Comparison of ENCODE assay signal across 7 cellular contexts in the genomic region with DNA sequence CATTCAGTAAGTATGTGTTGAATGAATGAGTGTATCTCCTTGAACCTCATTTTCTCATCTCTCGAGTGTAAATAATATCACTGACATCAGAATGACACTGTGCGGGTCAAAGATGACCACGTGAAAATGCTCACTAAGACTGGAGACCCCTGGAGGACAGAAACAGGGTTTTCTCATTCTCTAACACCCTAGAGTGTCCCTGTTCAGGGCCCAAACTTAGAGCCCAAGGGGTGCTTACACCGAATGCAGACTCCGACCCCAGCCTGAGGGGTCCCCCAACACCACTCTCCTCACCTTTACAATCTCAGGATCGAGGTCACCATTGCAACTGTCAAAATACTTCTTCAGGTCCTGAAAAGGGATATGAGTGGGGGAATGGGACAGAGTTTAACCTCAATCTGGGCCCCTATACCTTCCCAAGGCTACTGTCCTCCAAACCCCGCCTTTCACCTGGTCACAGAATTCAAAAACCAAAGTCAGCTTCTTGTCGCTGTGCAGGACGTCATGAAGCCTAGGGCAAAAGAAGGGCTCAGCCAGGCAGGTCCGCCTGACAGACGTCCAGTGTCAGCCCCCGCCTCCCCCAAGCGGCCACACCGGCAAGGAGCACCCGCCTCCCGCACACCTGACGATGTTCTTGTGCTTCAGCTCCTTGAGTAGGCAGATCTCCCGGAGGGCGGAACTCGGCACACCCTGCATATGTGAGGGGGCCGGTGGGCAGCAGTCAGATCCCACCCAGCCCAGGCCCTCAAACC. TPM values are rescaled to one million over a fixed set of nuclear protein-coding genes. Genes with fewer than 3 reads are reported as not detected.
DNase-seq lines count a peak whose midpoint lies in the region; ATAC-seq, FAIRE-seq and TF ChIP-seq lines count a peak whose summit lies in the region.
"Had no signal": no experiment of that assay in that cellular context is flagged by ENCODE, and none has a peak within 500 bp of the region (broad histone marks: within the 10 kb centered on the region; RNA-seq: fewer than 3 reads in every experiment).

No MANE protein-coding gene starts in this region.

- H3K27ac ChIP-seq in HUES6 (ENCODE audit: low read depth, low read length) = no peak overlapping the region
- peak overlapping the region; percentile 27; the same call in 2 of the 3 replicates for H3K27ac ChIP-seq in K562 (ENCODE audit: extremely low read depth, low read depth, low read length)
- H3K27ac ChIP-seq: epithelial cell of prostate had no signal

- no peak overlapping the region for H3K27ac Mint-ChIP-seq in nephron progenitor cell

- no peaks in the 10 kb centered on the region for H3K9me3 Mint-ChIP-seq in nephron progenitor cell

- peaks cover 41% of the 10 kb centered on the region for H3K4me1 Mint-ChIP-seq in nephron progenitor cell

- no peaks in the 10 kb centered on the region for H3K9me3 ChIP-seq in HUES6 (ENCODE audit: control insufficient read depth, insufficient read depth, low read depth, low read length)
- H3K9me3 ChIP-seq in K562 (replicated peaks; ENCODE audit: control insufficient read depth, insufficient read depth, low read depth, low read length) = no peaks in the 10 kb centered on the region

- TF ChIP-seq POLR2A in K562 (conservative IDR thresholded peaks at IDR 0.05) = no peak

- H3K27me3 Mint-ChIP-seq in nephron progenitor cell (ENCODE audit: low read depth, poor library complexity) = peaks cover 44% of the 10 kb centered on the region

- in situ Hi-C loops in K562 (cut with MboI) = no loop called here

- H3K36me3 ChIP-seq in HUES6 (ENCODE audit: control insufficient read depth, insufficient read depth, low read length) (no peaks in the 10 kb centered on the region), K562 (ENCODE audit: control insufficient read depth, insufficient read depth, low read length) (no peaks in the 10 kb centered on the region; the same call in 2 of the 3 replicates)

- peaks cover 10% of the 10 kb centered on the region for H4K20me1 ChIP-seq in K562 (replicated peaks; ENCODE audit: control insufficient read depth, insufficient read depth, low read length)

- H3K4me3 ChIP-seq in HUES6 (ENCODE audit: low read depth, low read length) (peak overlapping the region; percentile 86), K562 (peak overlapping the region; percentile 84)

- peaks cover 27% of the 10 kb centered on the region for H3K79me2 ChIP-seq in K562 (ENCODE audit: control insufficient read depth, insufficient read depth, low read length)

- peak; percentile 70 to 76 (median 74) for DNase-seq in K562 (ENCODE audit: extremely low read depth in 1 of 4, low spot score in 3 of 4)
- DNase-seq in nephron progenitor cell = peak; percentile 46
- no peak for DNase-seq in DMS114 treated with DMSO at 0.1 percent for 48 hours (lab: John Stamatoyannopoulos, UW; ENCODE audit: unreplicated experiment)
- no peak for DNase-seq in germinal center (ENCODE audit: low spot score)
- no peak for DNase-seq in NCI-H2171 (lab: John Stamatoyannopoulos, UW)

- BruUV-seq in K562 (replicated peaks; lab: Mats Ljungman, UMichigan) = TSS peak; percentile 28

- peak overlapping the region; percentile 90 for H3K4me2 ChIP-seq in K562 (ENCODE audit: insufficient read depth, low read length)

- peaks cover 28% of the 10 kb centered on the region for H3K4me1 ChIP-seq in HUES6 (ENCODE audit: control insufficient read depth, insufficient read depth, low read length)
- H3K4me1 ChIP-seq in K562 (replicated peaks in 1 of 2; ENCODE audit: control insufficient read depth in 2 of 2, insufficient read depth in 2 of 2, low read length in 2 of 2) = peaks cover 45 to 70% of the 10 kb centered on the region in 2 experiments

- peak in 1 of 2 experiments; percentile 49; a peak in 3 of 4 replicates for TF ChIP-seq RAD21 in K562 (CRISPR knock-in tag; conservative IDR thresholded peaks at IDR 0.05 in 1 of 2, IDR thresholded peaks at IDR 0.05 in 1 of 2)

- 0 out of 2 replicates have a peak, but pooled peaks have one; percentile 25 for TF ChIP-seq EP300 in K562 (IDR thresholded peaks at IDR 0.05; ENCODE audit: low read length)

- H3K9ac ChIP-seq in HUES6 (ENCODE audit: low read length) (no peak overlapping the region), K562 (ENCODE audit: insufficient read depth in 1 of 2, low read depth in 2 of 2, low read length in 2 of 2) (peak overlapping the region; percentile 33 to 91; a peak in 3 of 4 replicates)

- H3K36me3 Mint-ChIP-seq in nephron progenitor cell (ENCODE audit: low read depth) = no peaks in the 10 kb centered on the region

- TF ChIP-seq CTCF in K562 (IDR thresholded peaks at IDR 0.05 in 2 of 3, conservative IDR thresholded peaks at IDR 0.05 in 1 of 3; ENCODE audit: insufficient read depth in 2 of 3, low read depth in 1 of 3, low read length in 3 of 3) (peak; percentile 33 to 59 (median 51); a peak in 5 of 6 replicates), nephron progenitor cell (IDR thresholded peaks at IDR 0.05) (no peak)

- peak overlapping the region; percentile 92 for H3K4me3 Mint-ChIP-seq in nephron progenitor cell

- intact Hi-C loops in K562 (cut with micrococcal nuclease) = no loop called here

- CTCF ChIA-PET in K562 (lab: Yijun Ruan, JAX; ENCODE audit: low intra/inter-chr PET ratio) = interaction anchor here (0.6 to 2.9 kb wide), 2 partner anchors 28 to 90 kb away, joined by 3 to 14 read pairs; a partner anchor contains a TSS

- H3K27me3 ChIP-seq in HUES6 (ENCODE audit: control insufficient read depth, insufficient read depth, low read length) (peaks cover 27% of the 10 kb centered on the region), K562 (ENCODE audit: control insufficient read depth in 2 of 2, insufficient read depth in 2 of 2, low read length in 2 of 2) (no peaks in the 10 kb centered on the region)

- FAIRE-seq in K562 (lab: Jason Lieb, UNC) = peak; percentile 87

- peak overlapping the region; percentile 74 for H2AFZ ChIP-seq in K562 (ENCODE audit: low read depth, low read length)

- WGBS in K562 (ENCODE audit: insufficient coverage, low coverage, missing lambda C conversion rate) = 43% methylated on average over 21 of the region's 21 CpGs

- POLR2A ChIA-PET in K562 (lab: Yijun Ruan, JAX) = interaction anchor here (0.6 to 1.8 kb wide), 4 partner anchors 15 to 94 kb away, joined by 3 to 4 read pairs (median 4); no protein-coding TSS in a partner anchor

- peak; percentile 11 for ATAC-seq in K562

- no peaks in the 10 kb centered on the region for H3K9me1 ChIP-seq in K562 (ENCODE audit: control insufficient read depth, insufficient read depth, low read length)

RNA-seq across cellular contexts. Expression of a gene that starts 1.2 kb away (rescaled TPM):
- total RNA-seq in K562 (2011; cell fraction: chromatin; rRNA removed; ENCODE audit: low replicate concordance) = 19.7 and 25.7 TPM in 2 replicates
- total RNA-seq in K562 (2011; cell fraction: nucleolus; rRNA removed) = 30.0 and 32.9 TPM in 2 replicates
- total RNA-seq in K562 (2011; cell fraction: nucleoplasm; rRNA removed) = 23.7 and 24.5 TPM in 2 replicates
- 38.0 and 53.5 TPM in 2 replicates for total RNA-seq in K562 (2014; rRNA removed)
- total RNA-seq in K562 (2014; rRNA removed; fragmentation: Illumina TruSeq; extraction: Trizol) = 11.8 and 20.3 TPM in 2 replicates
- total RNA-seq in K562 (2015; rRNA removed; fragmentation: Illumina TruSeq; extraction: Trizol) = 32.2 and 35.8 TPM in 2 replicates
- total RNA-seq in K562 (2021) = 25.0 and 25.3 TPM in 2 replicates
- 27.5 and 28.6 TPM in 2 replicates for polyA plus RNA-seq in K562 (2011; rRNA removed)
- polyA plus RNA-seq in K562 (2011; cell fraction: cytosol; rRNA removed) = 47.3 and 82.3 TPM in 2 replicates
- 35.2 and 43.5 TPM in 2 replicates for polyA plus RNA-seq in K562 (2011; cell fraction: nucleus; rRNA removed)
- polyA plus RNA-seq in K562 (2012) = 36.0 and 38.1 TPM in 2 replicates
- 29.0 and 34.3 TPM in 2 replicates for polyA plus RNA-seq in K562 (2014; fragmentation: Illumina TruSeq; extraction: Trizol)
- 10 to 100 TPM in 1 of 2 experiments, 1 to 10 TPM in 1; 3.2 to 18.1 TPM for polyA plus RNA-seq in K562 (2014; fragmentation: Nextera tagmentation; extraction: Ambion mirVana)
- polyA plus RNA-seq in K562 (2014; rRNA removed) = 25.6 and 28.4 TPM in 2 replicates
- 25.6 and 37.1 TPM in 2 replicates for polyA minus RNA-seq in K562 (2011; rRNA and poly(A)+ RNA removed)
- 13.6 and 28.1 TPM in 2 replicates for polyA minus RNA-seq in K562 (2011; cell fraction: cytosol; rRNA and poly(A)+ RNA removed)
- 15.5 and 21.0 TPM in 2 replicates for polyA minus RNA-seq in K562 (2011; cell fraction: nucleus; rRNA and poly(A)+ RNA removed)

RNA-seq across cellular contexts. Expression of a gene that starts 2.9 kb away (rescaled TPM):
- total RNA-seq in K562 (2011; cell fraction: chromatin; rRNA removed; ENCODE audit: low replicate concordance) = 230 and 845 TPM in 2 replicates
- 746 and 756 TPM in 2 replicates for total RNA-seq in K562 (2011; cell fraction: nucleolus; rRNA removed)
- total RNA-seq in K562 (2011; cell fraction: nucleoplasm; rRNA removed) = 367 and 388 TPM in 2 replicates
- total RNA-seq in K562 (2014; rRNA removed) (360 and 417 TPM in 2 replicates), K562 (2014; rRNA removed; fragmentation: Illumina TruSeq; extraction: Trizol) (32.6 and 55.0 TPM in 2 replicates), K562 (2015; rRNA removed; fragmentation: Illumina TruSeq; extraction: Trizol) (130 and 132 TPM in 2 replicates), K562 (2021) (363 and 375 TPM in 2 replicates)
- polyA plus RNA-seq in K562 (2011; rRNA removed) (69.2 and 85.2 TPM in 2 replicates), K562 (2014; fragmentation: Illumina TruSeq; extraction: Trizol) (166 and 212 TPM in 2 replicates), K562 (2014; fragmentation: Nextera tagmentation; extraction: Ambion mirVana) (10 to 100 TPM; 11.4 to 28.8 TPM), K562 (2014; rRNA removed) (306 and 316 TPM in 2 replicates)
- polyA plus RNA-seq in K562 (2011; cell fraction: cytosol; rRNA removed) = 68.0 and 147 TPM in 2 replicates
- 438 and 829 TPM in 2 replicates for polyA plus RNA-seq in K562 (2011; cell fraction: nucleus; rRNA removed)
- polyA plus RNA-seq in K562 (2012) = 243 and 347 TPM in 2 replicates
- polyA minus RNA-seq in K562 (2011; rRNA and poly(A)+ RNA removed) = 29.9 and 60.1 TPM in 2 replicates
- polyA minus RNA-seq in K562 (2011; cell fraction: cytosol; rRNA and poly(A)+ RNA removed) = 79.9 and 106 TPM in 2 replicates
- 138 and 143 TPM in 2 replicates for polyA minus RNA-seq in K562 (2011; cell fraction: nucleus; rRNA and poly(A)+ RNA removed)

RNA-seq across cellular contexts. Expression of a gene that starts 8.1 kb away (rescaled TPM):
- total RNA-seq in K562 (2011; cell fraction: chromatin; rRNA removed; ENCODE audit: low replicate concordance) = 11.1 and 29.9 TPM in 2 replicates
- 11.7 and 12.1 TPM in 2 replicates for total RNA-seq in K562 (2011; cell fraction: nucleolus; rRNA removed)
- 11.4 and 19.2 TPM in 2 replicates for total RNA-seq in K562 (2011; cell fraction: nucleoplasm; rRNA removed)
- total RNA-seq in K562 (2014; rRNA removed) (0.32 and 1.5 TPM in 2 replicates), K562 (2014; rRNA removed; fragmentation: Illumina TruSeq; extraction: Trizol) (0.32 and 0.40 TPM in 2 replicates), K562 (2015; rRNA removed; fragmentation: Illumina TruSeq; extraction: Trizol) (0.87 and 0.98 TPM in 2 replicates), K562 (2021) (2.9 and 3.2 TPM in 2 replicates)
- polyA plus RNA-seq in K562 (2011; rRNA removed) (1.3 and 2.7 TPM in 2 replicates), K562 (2014; fragmentation: Illumina TruSeq; extraction: Trizol) (2.4 and 2.7 TPM in 2 replicates), K562 (2014; fragmentation: Nextera tagmentation; extraction: Ambion mirVana) (under 1 TPM; 0.11 to 0.44 TPM), K562 (2014; rRNA removed) (3.3 and 5.0 TPM in 2 replicates)
- 2.1 and 3.3 TPM in 2 replicates for polyA plus RNA-seq in K562 (2011; cell fraction: cytosol; rRNA removed)
- polyA plus RNA-seq in K562 (2011; cell fraction: nucleus; rRNA removed) = 18.1 and 42.9 TPM in 2 replicates
- 5.5 and 18.9 TPM in 2 replicates for polyA plus RNA-seq in K562 (2012)
- polyA minus RNA-seq in K562 (2011; rRNA and poly(A)+ RNA removed) = not detected in 2 replicates
- 0.64 and 1.5 TPM in 2 replicates for polyA minus RNA-seq in K562 (2011; cell fraction: cytosol; rRNA and poly(A)+ RNA removed)
- 2.7 and 3.0 TPM in 2 replicates for polyA minus RNA-seq in K562 (2011; cell fraction: nucleus; rRNA and poly(A)+ RNA removed)

RNA-seq across cellular contexts. Expression of a gene that starts 24.1 kb away (rescaled TPM):
- total RNA-seq in K562 (2011; cell fraction: chromatin; rRNA removed; ENCODE audit: low replicate concordance) = 153 and 539 TPM in 2 replicates
- total RNA-seq in K562 (2011; cell fraction: nucleolus; rRNA removed) = 501 and 515 TPM in 2 replicates
- total RNA-seq in K562 (2011; cell fraction: nucleoplasm; rRNA removed) = 225 and 261 TPM in 2 replicates
- total RNA-seq in K562 (2014; rRNA removed) (114 and 139 TPM in 2 replicates), K562 (2014; rRNA removed; fragmentation: Illumina TruSeq; extraction: Trizol) (8.3 and 12.6 TPM in 2 replicates), K562 (2015; rRNA removed; fragmentation: Illumina TruSeq; extraction: Trizol) (50.3 and 55.4 TPM in 2 replicates), K562 (2021) (106 and 112 TPM in 2 replicates)
- polyA plus RNA-seq in K562 (2011; rRNA removed) (48.2 and 69.4 TPM in 2 replicates), K562 (2014; fragmentation: Illumina TruSeq; extraction: Trizol) (38.2 and 53.4 TPM in 2 replicates), K562 (2014; fragmentation: Nextera tagmentation; extraction: Ambion mirVana) (1 to 10 TPM in 1 of 2 experiments, under 1 TPM in 1; 0.51 to 2.7 TPM), K562 (2014; rRNA removed) (150 and 181 TPM in 2 replicates)
- polyA plus RNA-seq in K562 (2011; cell fraction: cytosol; rRNA removed) = 50.7 and 105 TPM in 2 replicates
- 711 and 1,075 TPM in 2 replicates for polyA plus RNA-seq in K562 (2011; cell fraction: nucleus; rRNA removed)
- 70.9 and 124 TPM in 2 replicates for polyA plus RNA-seq in K562 (2012)
- polyA minus RNA-seq in K562 (2011; rRNA and poly(A)+ RNA removed) = 18.8 and 24.7 TPM in 2 replicates
- 22.8 and 23.4 TPM in 2 replicates for polyA minus RNA-seq in K562 (2011; cell fraction: cytosol; rRNA and poly(A)+ RNA removed)
- polyA minus RNA-seq in K562 (2011; cell fraction: nucleus; rRNA and poly(A)+ RNA removed) = 187 and 189 TPM in 2 replicates

RNA-seq across cellular contexts. Expression of a gene that starts 26.8 kb away (rescaled TPM):
- 28.8 and 70.7 TPM in 2 replicates for total RNA-seq in K562 (2011; cell fraction: chromatin; rRNA removed; ENCODE audit: low replicate concordance)
- total RNA-seq in K562 (2011; cell fraction: nucleolus; rRNA removed) = 113 and 126 TPM in 2 replicates
- 72.2 and 72.4 TPM in 2 replicates for total RNA-seq in K562 (2011; cell fraction: nucleoplasm; rRNA removed)
- total RNA-seq in K562 (2014; rRNA removed) (189 and 255 TPM in 2 replicates), K562 (2014; rRNA removed; fragmentation: Illumina TruSeq; extraction: Trizol) (19.4 and 21.4 TPM in 2 replicates), K562 (2015; rRNA removed; fragmentation: Illumina TruSeq; extraction: Trizol) (86.3 and 97.0 TPM in 2 replicates), K562 (2021) (233 and 241 TPM in 2 replicates)
- polyA plus RNA-seq in K562 (2011; rRNA removed) (38.4 and 59.7 TPM in 2 replicates), K562 (2014; fragmentation: Illumina TruSeq; extraction: Trizol) (74.1 and 210 TPM in 2 replicates), K562 (2014; fragmentation: Nextera tagmentation; extraction: Ambion mirVana) (under 1 TPM; 0.14 to 0.34 TPM), K562 (2014; rRNA removed) (195 and 207 TPM in 2 replicates)
- 86.5 and 297 TPM in 2 replicates for polyA plus RNA-seq in K562 (2011; cell fraction: cytosol; rRNA removed)
- polyA plus RNA-seq in K562 (2011; cell fraction: nucleus; rRNA removed) = 123 and 249 TPM in 2 replicates
- polyA plus RNA-seq in K562 (2012) = 165 and 183 TPM in 2 replicates
- polyA minus RNA-seq in K562 (2011; rRNA and poly(A)+ RNA removed) = 8.2 and 12.5 TPM in 2 replicates
- polyA minus RNA-seq in K562 (2011; cell fraction: cytosol; rRNA and poly(A)+ RNA removed) = 52.4 and 69.4 TPM in 2 replicates
- 18.0 and 20.3 TPM in 2 replicates for polyA minus RNA-seq in K562 (2011; cell fraction: nucleus; rRNA and poly(A)+ RNA removed)

Comparison
In these comparisons a context has a peak if more than half of its experiments do, and no peak if none do; other contexts are left out.
1. DNase-seq: peak in K562 (4 of 4) and nephron progenitor cell (single experiment); none in DMS114 treated with DMSO at 0.1 percent for 48 hours (single experiment), germinal center (single experiment) and NCI-H2171 (single experiment).